In the genomic region with DNA sequence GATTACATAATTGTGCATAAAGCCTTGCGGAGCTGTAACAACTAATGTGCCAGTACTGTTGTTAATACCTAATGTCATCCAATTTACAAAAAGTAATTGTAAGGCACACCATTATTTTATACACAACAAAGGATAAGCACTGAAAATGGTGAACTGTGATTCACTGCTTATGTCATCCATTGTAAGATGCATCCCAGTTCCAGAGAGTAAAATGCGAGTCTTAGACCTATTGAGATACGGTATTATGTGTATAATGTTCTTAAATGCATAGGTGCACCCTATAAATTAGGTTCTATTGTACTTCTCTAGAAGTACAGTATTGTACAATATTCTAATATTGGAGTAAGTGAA, we compare ENCODE assay signal across 8 cellular contexts. TPM values are rescaled to one million over a fixed set of nuclear protein-coding genes. Genes with fewer than 3 reads are reported as not detected.
DNase-seq lines count a peak whose midpoint lies in the region; ATAC-seq, FAIRE-seq and TF ChIP-seq lines count a peak whose summit lies in the region.

No MANE protein-coding gene starts in this region.

- CTCF ChIA-PET in A549 (lab: Yijun Ruan, JAX) (interaction anchor here (0.6 to 5.1 kb wide), 7 partner anchors 11 to 276 kb away, joined by 3 to 60 read pairs (median 4); partner anchors contain the start of gene CCNB1IP1), HEK293 (lab: Yijun Ruan, JAX) (interaction anchor here (0.7 to 6.4 kb wide), 3 partner anchors 16 to 72 kb away, joined by 5 to 67 read pairs (median 5); no protein-coding TSS in a partner anchor)
- CTCF ChIA-PET in activated CD4-positive, alpha-beta memory T cell treated with anti-CD3 and anti-CD28 coated beads, Interleukin-2, amount 10 ng/mL, durations not matched to agents 7 days and 5 days (lab: Charles Lee): interaction anchor here (0.6 to 7.7 kb wide), 14 partner anchors 11 to 339 kb away, joined by 3 to 108 read pairs (median 9); partner anchors contain the start of genes APEX1, CCNB1IP1, OSGEP and PIP4P1

- TF ChIP-seq EP300 in A549 (IDR thresholded peaks at IDR 0.05): no peak

- no peaks in the 10 kb centered on the region for H3K9me3 Mint-ChIP-seq in activated CD4-positive, alpha-beta memory T cell treated with anti-CD3 and anti-CD28 coated beads, Interleukin-2, amount 10 ng/mL, durations not matched to agents 7 days and 5 days

- no peaks in the 10 kb centered on the region for H4K20me1 ChIP-seq in smooth muscle cell (ENCODE audit: low read depth)

- FAIRE-seq in A549 (lab: Jason Lieb, UNC): no peak

- peak overlapping the region; percentile 84 for H3K27ac Mint-ChIP-seq in activated CD4-positive, alpha-beta memory T cell treated with anti-CD3 and anti-CD28 coated beads, Interleukin-2, amount 10 ng/mL, durations not matched to agents 7 days and 5 days

- H3K4me3 ChIP-seq in A549 (peak overlapping the region; percentile 82), HEK293 (ENCODE audit: low read depth, low read length) (peak overlapping the region; percentile 89), right cardiac atrium (ENCODE audit: low read length) (peak overlapping the region; percentile 48), smooth muscle cell (peak overlapping the region; percentile 91)

- H3K27me3 ChIP-seq in right cardiac atrium (ENCODE audit: control insufficient read depth, insufficient read depth) (no peaks in the 10 kb centered on the region), smooth muscle cell (ENCODE audit: low read depth) (no peaks in the 10 kb centered on the region)

- POLR2A ChIA-PET in A549 (lab: Yijun Ruan, JAX) (interaction anchor here (0.6 to 3.5 kb wide), 15 partner anchors 11 to 339 kb away, joined by 3 to 53 read pairs (median 6); partner anchors contain the start of genes APEX1, CCNB1IP1, OSGEP and PIP4P1), HEK293 (lab: Yijun Ruan, JAX) (interaction anchor here (0.5 to 3.4 kb wide), 21 partner anchors 9 to 341 kb away, joined by 3 to 57 read pairs (median 7); partner anchors contain the start of genes APEX1, CCNB1IP1, OSGEP and PIP4P1)
- POLR2A ChIA-PET in activated CD4-positive, alpha-beta memory T cell treated with anti-CD3 and anti-CD28 coated beads, Interleukin-2, amount 10 ng/mL, durations not matched to agents 7 days and 5 days (lab: Charles Lee): interaction anchor here (0.7 to 5.0 kb wide), 29 partner anchors 7 to 438 kb away, joined by 3 to 144 read pairs (median 5); partner anchors contain the start of genes APEX1, CCNB1IP1, OSGEP and PIP4P1

- H2AFZ ChIP-seq in smooth muscle cell (ENCODE audit: low read depth): peak overlapping the region; percentile 90

- H3K4me1 ChIP-seq in A549 (peaks cover 5% of the 10 kb centered on the region; the same call in 1 of the 3 replicates), HEK293 (ENCODE audit: control insufficient read depth, insufficient read depth, low read length) (0 out of 2 replicates have a peak, but pooled peaks cover 4% of the 10 kb centered on the region), right cardiac atrium (ENCODE audit: control insufficient read depth, insufficient read depth, low read length) (no peaks in the 10 kb centered on the region), smooth muscle cell (ENCODE audit: low read depth) (peaks cover 12% of the 10 kb centered on the region)

- H3K9me3 ChIP-seq in A549 (no peaks in the 10 kb centered on the region), HEK293 (ENCODE audit: control insufficient read depth, insufficient read depth, low read depth, low read length) (no peaks in the 10 kb centered on the region), right cardiac atrium (ENCODE audit: control insufficient read depth, low read length) (no peaks in the 10 kb centered on the region), smooth muscle cell (replicated peaks; ENCODE audit: low read depth) (no peaks in the 10 kb centered on the region)

- no peak for TF ChIP-seq POLR2A in A549 (IDR thresholded peaks at IDR 0.05; ENCODE audit: low read length)

- peaks cover 34 to 38% of the 10 kb centered on the region in 2 experiments for H3K36me3 ChIP-seq in HEK293 (ENCODE audit: control insufficient read depth in 2 of 2, insufficient read depth in 1 of 2, low read length in 2 of 2)
- no peaks in the 10 kb centered on the region for H3K36me3 ChIP-seq in smooth muscle cell (ENCODE audit: low read depth)

- peaks cover 23% of the 10 kb centered on the region for H3K4me1 Mint-ChIP-seq in activated CD4-positive, alpha-beta memory T cell treated with anti-CD3 and anti-CD28 coated beads, Interleukin-2, amount 10 ng/mL, durations not matched to agents 7 days and 5 days

- no peak for TF ChIP-seq RAD21 in A549 (conservative IDR thresholded peaks at IDR 0.05 in 1 of 2, IDR thresholded peaks at IDR 0.05 in 1 of 2)

- peaks cover 12% of the 10 kb centered on the region for H3K79me2 ChIP-seq in smooth muscle cell (ENCODE audit: low read depth)

- peaks cover 10% of the 10 kb centered on the region for H3F3A ChIP-seq in smooth muscle cell (ENCODE audit: low read depth)

- intact Hi-C loops in right cardiac atrium (cut with DNase I): loop anchor here in 2 of 4 donors (5.0 to 10.0 kb wide), 4 partner anchors 111 to 338 kb away; partner anchors contain the start of genes RNASE4 (in 2 of the 2), APEX1 (in 1 of the 2) and OSGEP (in 1 of the 2)

- peaks cover 3% of the 10 kb centered on the region for H3K27me3 Mint-ChIP-seq in activated CD4-positive, alpha-beta memory T cell treated with anti-CD3 and anti-CD28 coated beads, Interleukin-2, amount 10 ng/mL, durations not matched to agents 7 days and 5 days

- H3K9ac ChIP-seq in smooth muscle cell (ENCODE audit: low read depth): peak overlapping the region; percentile 96

- H3K27ac ChIP-seq in A549 (peak overlapping the region; percentile 89 to 91), HEK293 (ENCODE audit: extremely low read depth, low read depth, low read length) (peak overlapping the region; percentile 70; the same call in 1 of the 2 replicates), right cardiac atrium (ENCODE audit: low read length) (peak overlapping the region; percentile 56), smooth muscle cell (ENCODE audit: low read depth) (peak overlapping the region; percentile 90)

- TF ChIP-seq CTCF in A549 (IDR thresholded peaks at IDR 0.05) (no peak), HEK293 (tag by site-specific recombination; IDR thresholded peaks at IDR 0.05) (0 out of 2 replicates have a peak, but pooled peaks have one; percentile 3), smooth muscle cell (IDR thresholded peaks at IDR 0.05; ENCODE audit: borderline replicate concordance, insufficient read depth, poor library complexity, severe bottlenecking) (no peak)

- no peak; a peak in 1 of 6 replicates for ATAC-seq in A549
- ATAC-seq in right cardiac atrium: no peak
- ATAC-seq in GM21576 (IDR thresholded peaks at IDR 0.05; ENCODE audit: unreplicated experiment): no peak

- WGBS in A549 (ENCODE audit: missing lambda C conversion rate): 1% methylated on average over 3 of the region's 3 CpGs
- WGBS in right cardiac atrium: under 1% methylated on average over 3 of the region's 3 CpGs
- WGBS in smooth muscle cell (ENCODE audit: low lambda C conversion rate): 4% methylated on average over 3 of the region's 3 CpGs

- DNase-seq in A549 (ENCODE audit: low read depth in 1 of 2, low spot score in 1 of 2) (no peak), right cardiac atrium (no peak), smooth muscle cell (lab: John Stamatoyannopoulos, UW; ENCODE audit: unreplicated experiment) (no peak), A172 (ENCODE audit: low spot score) (no peak), SHP77 (lab: John Stamatoyannopoulos, UW) (no peak)
- no peak for DNase-seq in activated CD4-positive, alpha-beta memory T cell treated with anti-CD3 and anti-CD28 coated beads, Interleukin-2, amount 10 ng/mL, durations not matched to agents 7 days and 5 days

- H3K4me2 ChIP-seq in A549 (peak overlapping the region; percentile 70), smooth muscle cell (peak overlapping the region; percentile 95)

- peak overlapping the region; percentile 89 for H3K4me3 Mint-ChIP-seq in activated CD4-positive, alpha-beta memory T cell treated with anti-CD3 and anti-CD28 coated beads, Interleukin-2, amount 10 ng/mL, durations not matched to agents 7 days and 5 days

- H3K36me3 Mint-ChIP-seq in activated CD4-positive, alpha-beta memory T cell treated with anti-CD3 and anti-CD28 coated beads, Interleukin-2, amount 10 ng/mL, durations not matched to agents 7 days and 5 days (ENCODE audit: low read depth): peaks cover 27% of the 10 kb centered on the region

RNA-seq across cellular contexts. Expression of gene PARP2, which starts 0.4 kb away (rescaled TPM):
- polyA plus RNA-seq in A549 (2011; rRNA removed) (39.8 and 42.3 TPM in 2 replicates), A549 (2017; fragmentation: RNase III; extraction: RNeasy Plus Mini Kit Qiagen cat#74134 plus additional on column Dnase treatment) (42.0 to 43.4 TPM (median 42.1 TPM) in 3 replicates), right cardiac atrium (14.3 TPM), smooth muscle cell (37.3 and 38.7 TPM in 2 replicates)
- polyA plus RNA-seq in A549 (2012; cell fraction: cytosol; rRNA removed): 24.9 and 30.0 TPM in 2 replicates
- polyA plus RNA-seq in A549 (2012; cell fraction: nucleus; rRNA removed): 17.6 and 25.2 TPM in 2 replicates
- polyA minus RNA-seq in A549 (2011; rRNA and poly(A)+ RNA removed): 15.0 and 19.1 TPM in 2 replicates
- 10 to 100 TPM; 27.1 to 28.7 TPM for total RNA-seq in activated CD4-positive, alpha-beta memory T cell treated with anti-CD3 and anti-CD28 coated beads, Interleukin-2, amount 10 ng/mL, durations not matched to agents 7 days and 5 days
- total RNA-seq in right cardiac atrium (10 to 100 TPM; 11.9 to 17.9 (median 16.3) TPM), smooth muscle cell (24.0 and 29.2 TPM in 2 replicates)
- 17.5 and 20.1 TPM in 2 replicates for total RNA-seq in A172 (2014; rRNA removed; shearing (Covaris generic))

RNA-seq across cellular contexts. Expression of gene CCNB1IP1, which starts 10.8 kb away (rescaled TPM):
- polyA plus RNA-seq in A549 (2011; rRNA removed) (98.2 and 121 TPM in 2 replicates), A549 (2017; fragmentation: RNase III; extraction: RNeasy Plus Mini Kit Qiagen cat#74134 plus additional on column Dnase treatment) (29.9 to 32.6 TPM (median 30.8 TPM) in 3 replicates), right cardiac atrium (72.1 TPM), smooth muscle cell (16.3 and 25.6 TPM in 2 replicates)
- polyA plus RNA-seq in A549 (2012; cell fraction: cytosol; rRNA removed): 23.7 and 26.4 TPM in 2 replicates
- polyA plus RNA-seq in A549 (2012; cell fraction: nucleus; rRNA removed): 15.0 and 23.2 TPM in 2 replicates
- polyA minus RNA-seq in A549 (2011; rRNA and poly(A)+ RNA removed): 43.0 and 45.3 TPM in 2 replicates
- total RNA-seq in activated CD4-positive, alpha-beta memory T cell treated with anti-CD3 and anti-CD28 coated beads, Interleukin-2, amount 10 ng/mL, durations not matched to agents 7 days and 5 days: 10 to 100 TPM; 39.3 to 43.4 TPM
- total RNA-seq in right cardiac atrium (10 to 100 TPM; 41.0 to 58.2 (median 49.5) TPM), smooth muscle cell (65.3 and 70.4 TPM in 2 replicates)
- 28.6 and 30.3 TPM in 2 replicates for total RNA-seq in A172 (2014; rRNA removed; shearing (Covaris generic))

RNA-seq across cellular contexts. Expression of gene TTC5, which starts 38.1 kb away (rescaled TPM):
- polyA plus RNA-seq in A549 (2011; rRNA removed) (21.9 and 31.2 TPM in 2 replicates), A549 (2017; fragmentation: RNase III; extraction: RNeasy Plus Mini Kit Qiagen cat#74134 plus additional on column Dnase treatment) (25.1 to 30.2 TPM (median 30.1 TPM) in 3 replicates), right cardiac atrium (4.5 TPM), smooth muscle cell (13.4 and 17.9 TPM in 2 replicates)
- 9.9 and 10.8 TPM in 2 replicates for polyA plus RNA-seq in A549 (2012; cell fraction: cytosol; rRNA removed)
- polyA plus RNA-seq in A549 (2012; cell fraction: nucleus; rRNA removed): 7.2 and 8.3 TPM in 2 replicates
- 31.1 and 34.1 TPM in 2 replicates for polyA minus RNA-seq in A549 (2011; rRNA and poly(A)+ RNA removed)
- total RNA-seq in activated CD4-positive, alpha-beta memory T cell treated with anti-CD3 and anti-CD28 coated beads, Interleukin-2, amount 10 ng/mL, durations not matched to agents 7 days and 5 days: 10 to 100 TPM; 20.5 to 21.2 TPM
- total RNA-seq in right cardiac atrium (10 to 100 TPM in 2 of 4 donors, 1 to 10 TPM in 2; 8.3 to 12.0 (median 9.5) TPM), smooth muscle cell (16.3 and 18.7 TPM in 2 replicates)
- 10.6 and 16.8 TPM in 2 replicates for total RNA-seq in A172 (2014; rRNA removed; shearing (Covaris generic))

Comparison
In these comparisons a context has a peak if more than half of its experiments do, and no peak if none do; other contexts are left out.
1. Of the 5 proteins assayed by ChIP-seq in both HEK293 and A549: peak only in HEK293: CTCF; only in A549: none; in both: none; in neither: 4.